In genomic region chr19:48975947-48976847, GRCh38 we compare ENCODE assay signal across 11 cellular contexts. TPM values are rescaled to one million over a fixed set of nuclear protein-coding genes. Genes with fewer than 3 reads are reported as not detected.
DNase-seq lines count a peak whose midpoint lies in the region; ATAC-seq and TF ChIP-seq lines count a peak whose summit lies in the region.
"Had no signal": no experiment of that assay in that cellular context is flagged by ENCODE, and none has a peak within 500 bp of the region (broad histone marks: within the 10 kb centered on the region; RNA-seq: fewer than 3 reads in every experiment).

No MANE protein-coding gene starts in this region.

- peak; percentile 54 for ATAC-seq in stimulated activated effector memory CD8-positive, alpha-beta T cell treated with anti-CD3 and anti-CD28 coated beads, Interleukin-12 subunit alpha, Interleukin-12 subunit beta, amount 100 ng/mL, for 72 hours
- ATAC-seq in HG02798 (IDR thresholded peaks at IDR 0.05; ENCODE audit: poor library complexity, unreplicated experiment) = no peak

- H3K36me3 Mint-ChIP-seq in activated CD4-positive, alpha-beta T cell treated with anti-CD3 and anti-CD28 coated beads, Interleukin-2, amount 10 ng/mL, durations not matched to agents 24 days and 14 days (ENCODE audit: low read depth) = peaks cover 26% of the 10 kb centered on the region
- H3K36me3 Mint-ChIP-seq in brain = peaks cover 50% of the 10 kb centered on the region
- peaks cover 85% of the 10 kb centered on the region for H3K36me3 Mint-ChIP-seq in stimulated activated effector memory CD8-positive, alpha-beta T cell treated with anti-CD3 and anti-CD28 coated beads, Interleukin-12 subunit alpha, Interleukin-12 subunit beta, amount 100 ng/mL, for 72 hours

- H3K4me3 Mint-ChIP-seq in activated CD4-positive, alpha-beta T cell treated with anti-CD3 and anti-CD28 coated beads, Interleukin-2, amount 10 ng/mL, durations not matched to agents 24 days and 14 days = no peak overlapping the region
- no peak overlapping the region for H3K4me3 Mint-ChIP-seq in brain
- H3K4me3 Mint-ChIP-seq in stimulated activated effector memory CD8-positive, alpha-beta T cell treated with anti-CD3 and anti-CD28 coated beads, Interleukin-12 subunit alpha, Interleukin-12 subunit beta, amount 100 ng/mL, for 72 hours = no peak overlapping the region
- H3K4me3 Mint-ChIP-seq: H9; natural killer cell treated with Interleukin-12 subunit alpha and Interleukin-12 subunit beta and Interleukin-15 and Interleukin-18, amount 100 ng/mL, for 72 hours had no signal

- intact Hi-C loops in activated CD4-positive, alpha-beta T cell treated with anti-CD3 and anti-CD28 coated beads, Interleukin-2, amount 10 ng/mL, durations not matched to agents 24 days and 14 days (cut with micrococcal nuclease) = no loop called here

- TF ChIP-seq CTCF in brain (conservative IDR thresholded peaks at IDR 0.05) = no peak

- H3K4me1 Mint-ChIP-seq in activated CD4-positive, alpha-beta T cell treated with anti-CD3 and anti-CD28 coated beads, Interleukin-2, amount 10 ng/mL, durations not matched to agents 24 days and 14 days = peaks cover 7% of the 10 kb centered on the region
- peaks cover 6% of the 10 kb centered on the region for H3K4me1 Mint-ChIP-seq in brain
- peaks cover 24% of the 10 kb centered on the region for H3K4me1 Mint-ChIP-seq in stimulated activated effector memory CD8-positive, alpha-beta T cell treated with anti-CD3 and anti-CD28 coated beads, Interleukin-12 subunit alpha, Interleukin-12 subunit beta, amount 100 ng/mL, for 72 hours
- H3K4me1 Mint-ChIP-seq: H9 had no signal

- peak; percentile 81 for DNase-seq in activated CD4-positive, alpha-beta T cell treated with anti-CD3 and anti-CD28 coated beads, Interleukin-2, amount 10 ng/mL, durations not matched to agents 24 days and 14 days
- no peak for DNase-seq in activated CD4-positive, alpha-beta T cell treated with anti-CD3 and anti-CD28 coated beads for 1 hour
- DNase-seq in NCI-H524 (lab: John Stamatoyannopoulos, UW) = peak; percentile 63 to 70
- DNase-seq in stimulated activated effector memory CD8-positive, alpha-beta T cell treated with anti-CD3 and anti-CD28 coated beads, Interleukin-12 subunit alpha, Interleukin-12 subunit beta, amount 100 ng/mL, for 72 hours (ENCODE audit: low spot score in 2 of 2) = peak in 1 of 2 donors; percentile 65
- no peak for DNase-seq in DMS79 treated with DMSO at 0.1 percent for 48 hours (lab: John Stamatoyannopoulos, UW)
- DNase-seq in NCI-H2081 (lab: John Stamatoyannopoulos, UW) = no peak
- DNase-seq: activated CD8-positive, alpha-beta memory T cell treated with anti-CD3 and anti-CD28 coated beads, Interleukin-2, amount 50 U/mL, for 4 hours; H9 had no signal

- H3K27me3 Mint-ChIP-seq in activated CD4-positive, alpha-beta T cell treated with anti-CD3 and anti-CD28 coated beads, Interleukin-2, amount 10 ng/mL, durations not matched to agents 24 days and 14 days = no peaks in the 10 kb centered on the region
- H3K27me3 Mint-ChIP-seq in brain = no peaks in the 10 kb centered on the region
- H3K27me3 Mint-ChIP-seq: natural killer cell treated with Interleukin-12 subunit alpha and Interleukin-12 subunit beta and Interleukin-15 and Interleukin-18, amount 100 ng/mL, for 72 hours had no signal

- no peaks in the 10 kb centered on the region for H3K9me3 Mint-ChIP-seq in activated CD4-positive, alpha-beta T cell treated with anti-CD3 and anti-CD28 coated beads, Interleukin-2, amount 10 ng/mL, durations not matched to agents 24 days and 14 days
- no peaks in the 10 kb centered on the region for H3K9me3 Mint-ChIP-seq in brain
- H3K9me3 Mint-ChIP-seq in stimulated activated effector memory CD8-positive, alpha-beta T cell treated with anti-CD3 and anti-CD28 coated beads, Interleukin-12 subunit alpha, Interleukin-12 subunit beta, amount 100 ng/mL, for 72 hours = no peaks in the 10 kb centered on the region
- H3K9me3 Mint-ChIP-seq: H9; natural killer cell treated with Interleukin-12 subunit alpha and Interleukin-12 subunit beta and Interleukin-15 and Interleukin-18, amount 100 ng/mL, for 72 hours had no signal

- H3K27ac Mint-ChIP-seq in activated CD4-positive, alpha-beta T cell treated with anti-CD3 and anti-CD28 coated beads, Interleukin-2, amount 10 ng/mL, durations not matched to agents 24 days and 14 days = no peak overlapping the region
- peak overlapping the region in 3 of 5 experiments; percentile 19 to 73 (median 60) for H3K27ac Mint-ChIP-seq in brain
- no peak overlapping the region for H3K27ac Mint-ChIP-seq in stimulated activated effector memory CD8-positive, alpha-beta T cell treated with anti-CD3 and anti-CD28 coated beads, Interleukin-12 subunit alpha, Interleukin-12 subunit beta, amount 100 ng/mL, for 72 hours
- H3K27ac Mint-ChIP-seq: H9; natural killer cell treated with Interleukin-12 subunit alpha and Interleukin-12 subunit beta and Interleukin-15 and Interleukin-18, amount 100 ng/mL, for 72 hours had no signal

RNA-seq across cellular contexts. Expression of gene FTL, which starts 11.1 kb away (rescaled TPM):
- 696 and 697 TPM in 2 replicates for total RNA-seq in activated CD4-positive, alpha-beta T cell treated with anti-CD3 and anti-CD28 coated beads, Interleukin-2, amount 10 ng/mL, durations not matched to agents 24 days and 14 days
- 3,022 TPM for polyA plus RNA-seq in brain (ENCODE audit: insufficient read depth, low read depth, low replicate concordance)

RNA-seq across cellular contexts. Expression of gene GYS1, which starts 16.9 kb away (rescaled TPM):
- total RNA-seq in activated CD4-positive, alpha-beta T cell treated with anti-CD3 and anti-CD28 coated beads, Interleukin-2, amount 10 ng/mL, durations not matched to agents 24 days and 14 days = 73.8 and 77.8 TPM in 2 replicates
- 21.8 TPM for polyA plus RNA-seq in brain (ENCODE audit: insufficient read depth, low read depth, low replicate concordance)

RNA-seq across cellular contexts. Expression of gene RUVBL2, which starts 17.5 kb away (rescaled TPM):
- 190 and 195 TPM in 2 replicates for total RNA-seq in activated CD4-positive, alpha-beta T cell treated with anti-CD3 and anti-CD28 coated beads, Interleukin-2, amount 10 ng/mL, durations not matched to agents 24 days and 14 days
- polyA plus RNA-seq in brain (ENCODE audit: insufficient read depth, low read depth, low replicate concordance) = 166 TPM

RNA-seq across cellular contexts. Expression of gene BAX, which starts 21.5 kb away (rescaled TPM):
- 257 and 298 TPM in 2 replicates for total RNA-seq in activated CD4-positive, alpha-beta T cell treated with anti-CD3 and anti-CD28 coated beads, Interleukin-2, amount 10 ng/mL, durations not matched to agents 24 days and 14 days
- 141 TPM for polyA plus RNA-seq in brain (ENCODE audit: insufficient read depth, low read depth, low replicate concordance)

RNA-seq across cellular contexts. Expression of gene LHB, which starts 40.7 kb away (rescaled TPM):
- total RNA-seq in activated CD4-positive, alpha-beta T cell treated with anti-CD3 and anti-CD28 coated beads, Interleukin-2, amount 10 ng/mL, durations not matched to agents 24 days and 14 days = not detected in 2 replicates
- polyA plus RNA-seq in brain (ENCODE audit: insufficient read depth, low read depth, low replicate concordance) = not detected
- total RNA-seq: H9; natural killer cell treated with Interleukin-12 subunit alpha and Interleukin-12 subunit beta and Interleukin-15 and Interleukin-18, amount 100 ng/mL, for 72 hours had no signal

Comparison
In these comparisons a context has a peak if more than half of its experiments do, and no peak if none do; other contexts are left out.
1. DNase-seq: peak in activated CD4-positive, alpha-beta T cell treated with anti-CD3 and anti-CD28 coated beads, Interleukin-2, amount 10 ng/mL, durations not matched to agents 24 days and 14 days (single experiment) and NCI-H524 (2 of 2); none in activated CD4-positive, alpha-beta T cell treated with anti-CD3 and anti-CD28 coated beads for 1 hour (single experiment), DMS79 treated with DMSO at 0.1 percent for 48 hours (single experiment) and NCI-H2081 (0 of 2).
2. H3K27ac Mint-ChIP-seq: peak in brain (3 of 5); none in activated CD4-positive, alpha-beta T cell treated with anti-CD3 and anti-CD28 coated beads, Interleukin-2, amount 10 ng/mL, durations not matched to agents 24 days and 14 days (single experiment) and stimulated activated effector memory CD8-positive, alpha-beta T cell treated with anti-CD3 and anti-CD28 coated beads, Interleukin-12 subunit alpha, Interleukin-12 subunit beta, amount 100 ng/mL, for 72 hours (single experiment).